In the genomic region with DNA sequence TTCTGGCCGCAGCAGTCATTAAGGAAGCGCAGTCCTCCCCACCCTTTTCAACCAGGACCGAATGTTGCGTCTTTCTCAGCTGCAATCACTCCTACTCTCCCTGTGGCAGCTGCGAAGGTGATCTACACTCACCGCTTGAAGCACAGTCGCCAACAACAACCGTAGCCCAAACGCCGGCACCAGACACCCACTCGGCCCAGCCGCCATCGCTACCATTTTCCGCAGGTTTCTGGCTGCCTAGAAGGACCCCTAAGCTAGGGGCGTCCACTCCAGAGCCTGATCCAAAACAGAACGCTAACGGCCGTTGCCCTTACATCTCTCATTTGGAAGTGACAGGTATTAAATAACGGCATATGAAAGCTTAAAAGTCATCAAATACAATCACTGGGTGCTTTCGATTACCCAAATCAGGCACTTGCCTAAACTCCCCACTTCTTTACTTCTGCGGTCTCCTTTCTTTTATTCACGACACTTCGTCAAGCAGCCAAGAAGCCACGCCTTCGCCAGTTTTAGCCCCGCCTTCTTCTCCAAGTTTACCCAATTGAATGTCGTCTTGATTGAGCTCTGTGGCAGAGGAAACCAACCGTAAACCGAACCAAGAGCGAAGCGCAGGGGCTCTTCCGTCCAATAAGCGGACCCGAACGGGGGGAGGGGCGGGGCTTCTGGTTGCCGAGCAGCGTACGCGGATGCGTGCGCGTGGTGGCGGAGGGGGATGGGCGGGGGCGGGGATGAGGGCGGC, we compare ENCODE assay signal across 8 cellular contexts. TPM values are rescaled to one million over a fixed set of nuclear protein-coding genes. Genes with fewer than 3 reads are reported as not detected.
DNase-seq lines count a peak whose midpoint lies in the region; ATAC-seq and TF ChIP-seq lines count a peak whose summit lies in the region.

TSS of gene SELENOF (minus strand) at position 231 of the 739 bp plus-strand sequence. CDS start at position 216, 15 bp downstream.

- peaks cover 23 to 36% (median 32%) of the 10 kb centered on the region in 3 donors for H3K4me1 Mint-ChIP-seq in IgD-negative memory B cell

- ATAC-seq in GM21576 (IDR thresholded peaks at IDR 0.05; ENCODE audit: unreplicated experiment), result peak; percentile 79

- no peak for TF ChIP-seq CTCF in epithelial cell of esophagus (IDR thresholded peaks at IDR 0.05; ENCODE audit: insufficient read depth, low read depth, low read length, missing control alignments)

- no peak within 1 kb of the TSS for H3K27ac Mint-ChIP-seq in IgD-negative memory B cell

- DNase-seq in DMS153 (lab: John Stamatoyannopoulos, UW) (peak; percentile 100), OCI-M1 (lab: John Stamatoyannopoulos, UW) (peak; percentile 100), activated T-cell treated with anti-CD3 and anti-CD28 coated beads for 24 hours (ENCODE audit: low read depth) (peak; percentile 99), epithelial cell of esophagus (ENCODE audit: low read depth) (peak; percentile 100), middle frontal gyrus (ENCODE audit: extremely low spot score, low spot score) (peak; percentile 98)
- peak; percentile 96 to 98 for DNase-seq in stimulated activated CD8-positive, alpha-beta memory T cell treated with anti-CD3 and anti-CD28 coated beads, Interleukin-2, amount 100 ng/mL, for 48 hours (ENCODE audit: low read depth in 2 of 2)

- H3K36me3 Mint-ChIP-seq in IgD-negative memory B cell, result peaks cover 8% of the 10 kb centered on the region

- peak within 1 kb of the TSS; percentile 90 for H3K4me3 ChIP-seq in epithelial cell of esophagus (ENCODE audit: low read length)

- no peak within 1 kb of the TSS for H3K4me3 Mint-ChIP-seq in IgD-negative memory B cell

- H3K27me3 Mint-ChIP-seq in IgD-negative memory B cell, result no peaks in the 10 kb centered on the region

- H3K9me3 Mint-ChIP-seq in IgD-negative memory B cell, result no peaks in the 10 kb centered on the region

RNA-seq across cellular contexts. Expression of gene SELENOF, which starts in this region (rescaled TPM):
- polyA plus RNA-seq in IgD-negative memory B cell, result 378 TPM

Comparison
In these comparisons a context has a peak if more than half of its experiments do, and no peak if none do; other contexts are left out.
1. Peak in every context shown above with its lines: DNase-seq, ATAC-seq and H3K4me3 ChIP-seq.